16 cellular contexts compared by ENCODE assay signal in genomic region chr2:41923156-41923786, GRCh38.
"Had no signal": no experiment of that assay in that cellular context is flagged by ENCODE, and none has a peak within 500 bp of the region (broad histone marks: within the 10 kb centered on the region; RNA-seq: fewer than 3 reads in every experiment).

No MANE protein-coding gene starts in this region.

- H3K9me3 ChIP-seq: upper lobe of right lung had no signal

- FAIRE-seq: colon, endometrium had no signal

- H3K4me3 ChIP-seq: skin epidermis, upper lobe of right lung had no signal

- H3K27me3 ChIP-seq: upper lobe of right lung had no signal

- DNase-seq: activated CD4-positive, alpha-beta T cell treated with anti-CD3 and anti-CD28 coated beads, Interleukin-2, amount 50 U/mL, for 4 hours; activated naive CD4-positive, alpha-beta T cell treated with Interleukin-2 at 50 U/mL for 16 hours; activated naive CD8-positive, alpha-beta T cell treated with anti-CD3 and anti-CD28 coated beads, Interleukin-2, amount 50 U/mL, for 24 hours; activated T-cell treated with anti-CD3 and anti-CD28 coated beads for 4 hours; hippocampal formation; midbrain; stimulated activated CD4-positive, alpha-beta T cell treated with anti-CD3 and anti-CD28 coated beads, Interleukin-4, amount 100 ng/mL, for 24 hours; stimulated activated naive CD4-positive, alpha-beta T cell; T-cell; T-helper 9 cell; upper lobe of right lung had no signal

- H3K4me1 ChIP-seq: upper lobe of right lung had no signal

- H3K27ac ChIP-seq: upper lobe of right lung had no signal

- H3K36me3 ChIP-seq: upper lobe of right lung had no signal

- ATAC-seq: activated CD4-positive, CD25-positive, alpha-beta regulatory T cell treated with anti-CD3 and anti-CD28 coated beads, Interleukin-2, amount 50 U/mL, for 24 hours; activated naive CD8-positive, alpha-beta T cell treated with anti-CD3 and anti-CD28 coated beads, Interleukin-2, amount 50 U/mL, for 24 hours; activated T-helper 17 cell treated with anti-CD3 and anti-CD28 coated beads, Interleukin-2, amount 50 U/mL, for 72 hours; T-cell; upper lobe of right lung had no signal
